In genomic region chr21:45909238-45909785, GRCh38 we compare ENCODE assay signal across 16 cellular contexts.
DNase-seq lines count a peak whose midpoint lies in the region; ATAC-seq and TF ChIP-seq lines count a peak whose summit lies in the region.
"Had no signal": no experiment of that assay in that cellular context is flagged by ENCODE, and none has a peak within 500 bp of the region (broad histone marks: within the 10 kb centered on the region; RNA-seq: fewer than 3 reads in every experiment).

No MANE protein-coding gene starts in this region.

- no peak overlapping the region for H4K8ac ChIP-seq in IMR-90 (ENCODE audit: low read depth in 2 of 2, low read length in 2 of 2)

- H2AK9ac ChIP-seq in IMR-90 (replicated peaks; ENCODE audit: low read depth, low read length, poor library complexity), result no peak overlapping the region

- H2BK20ac ChIP-seq in IMR-90 (ENCODE audit: low read depth, low read length), result no peak overlapping the region

- no peak for TF ChIP-seq POLR2A in IMR-90 (IDR thresholded peaks at IDR 0.05; ENCODE audit: low read depth, low read length)

- no peak overlapping the region for H3K9ac ChIP-seq in IMR-90 (ENCODE audit: low read depth, low read length)

- DNase-seq in IMR-90 (no peak), Panc1 (ENCODE audit: low read depth, low spot score) (no peak), psoas muscle (peak; percentile 1 to 32), NCI-H226 (no peak), GDM1 (lab: John Stamatoyannopoulos, UW) (no peak)
- no peak for DNase-seq in central memory CD8-positive, alpha-beta T cell (ENCODE audit: low spot score in 2 of 2)
- DNase-seq: CD8-positive, alpha-beta T cell; COR-L47; DMS153; DMS79 treated with DMSO at 0.1 percent for 48 hours; EL; HFFc6 had no signal

- H3K36me3 ChIP-seq in IMR-90 (ENCODE audit: control insufficient read depth, insufficient read depth, low read length) (peaks cover 2% of the 10 kb centered on the region; the same call in 1 of the 2 replicates), Panc1 (ENCODE audit: control insufficient read depth, insufficient read depth, low read length) (no peaks in the 10 kb centered on the region), psoas muscle (ENCODE audit: insufficient read depth in 1 of 2, low read depth in 1 of 2) (no peaks in the 10 kb centered on the region)
- H3K36me3 ChIP-seq: HAP-1 had no signal

- H3K18ac ChIP-seq in IMR-90 (ENCODE audit: low read depth, low read length), result no peak overlapping the region

- in situ Hi-C loops in IMR-90 (cut with MboI; ENCODE audit: low sequenced_read_pairs), result no loop called here
- in situ Hi-C loops in Panc1 (cut with HindIII; ENCODE audit: low pct_unique_long_range_greater_than_20kb, low sequenced_read_pairs), result no loop called here

- H2AFZ ChIP-seq in IMR-90 (replicated peaks; ENCODE audit: low read length, poor library complexity), result peak overlapping the region; percentile 63

- H2BK5ac ChIP-seq in IMR-90 (ENCODE audit: low read depth, low read length, poor library complexity, severe bottlenecking), result no peak overlapping the region

- no TSS peak for BruUV-seq in IMR-90 (replicated peaks; lab: Mats Ljungman, UMichigan)
- no TSS peak for BruUV-seq in Panc1 (replicated peaks; lab: Mats Ljungman, UMichigan)

- no peaks in the 10 kb centered on the region for H3K9me1 ChIP-seq in IMR-90 (ENCODE audit: insufficient read depth, low read length)

- CTCF ChIA-PET in IMR-90 (lab: Yijun Ruan, JAX), result no interaction called here
- CTCF ChIA-PET in Panc1 (lab: Charles Lee), result no interaction called here

- no peak overlapping the region for H3K23ac ChIP-seq in IMR-90 (ENCODE audit: low read depth, low read length)

- no peaks in the 10 kb centered on the region for H4K20me1 ChIP-seq in IMR-90 (ENCODE audit: insufficient read depth, low read length)

- no peak overlapping the region for H2BK15ac ChIP-seq in IMR-90 (ENCODE audit: low read depth, low read length)

- H3K4me3 Mint-ChIP-seq in central memory CD8-positive, alpha-beta T cell, result no peak overlapping the region
- H3K4me3 Mint-ChIP-seq: CD14-positive monocyte; CD8-positive, alpha-beta T cell; HFFc6 had no signal

- TF ChIP-seq CTCF in IMR-90 (conservative IDR thresholded peaks at IDR 0.05; ENCODE audit: low read depth, low read length) (no peak), Panc1 (IDR thresholded peaks at IDR 0.05) (no peak), psoas muscle (IDR thresholded peaks at IDR 0.05) (no peak)

- H4K5ac ChIP-seq in IMR-90 (ENCODE audit: low read depth, low read length), result no peak overlapping the region

- TF ChIP-seq RAD21 in IMR-90 (IDR thresholded peaks at IDR 0.05; ENCODE audit: low read length), result no peak

- peaks cover 17% of the 10 kb centered on the region for H3K27me3 Mint-ChIP-seq in central memory CD8-positive, alpha-beta T cell

- POLR2A ChIA-PET in IMR-90 (lab: Charles Lee; ENCODE audit: unreplicated experiment) (no interaction called here), Panc1 (lab: Charles Lee) (no interaction called here)

- no peaks in the 10 kb centered on the region for H3K4me1 Mint-ChIP-seq in central memory CD8-positive, alpha-beta T cell
- H3K4me1 Mint-ChIP-seq: CD14-positive monocyte had no signal

- no peak overlapping the region for H3K4me2 ChIP-seq in IMR-90 (ENCODE audit: low read depth, low read length)
- H3K4me2 ChIP-seq: A549 had no signal

- no peak for ATAC-seq in IMR-90 (ENCODE audit: low read depth)
- ATAC-seq in Panc1, result 0 out of 2 replicates have a peak, but pooled peaks have one; percentile 39
- no peak for ATAC-seq in central memory CD8-positive, alpha-beta T cell (replicated peaks; ENCODE audit: extremely low read depth, poor library complexity, severe bottlenecking)
- ATAC-seq in psoas muscle, result no peak
- no peak for ATAC-seq in GM19351 (IDR thresholded peaks at IDR 0.05; ENCODE audit: unreplicated experiment)
- ATAC-seq: A549; CD8-positive, alpha-beta T cell had no signal

- dilution Hi-C loops in IMR-90 (cut with HindIII; ENCODE audit: low sequenced_read_pairs, unreplicated experiment), result no loop called here

- WGBS in IMR-90 (ENCODE audit: extremely low coverage in 2 of 2, insufficient read length in 1 of 2), 2 experiments, result 97% methylated on average over 5 of the region's 14 CpGs; no CpG with 5 or more reads in 1 of the 2 experiments
- 74 to 77% (median 76%) methylated on average over 13 to 14 of the region's 14 CpGs for WGBS in psoas muscle, 3 donors

- H3K27ac ChIP-seq in IMR-90 (ENCODE audit: insufficient read depth, low read length) (no peak overlapping the region), Panc1 (ENCODE audit: low read length) (no peak overlapping the region), psoas muscle (no peak overlapping the region)
- H3K27ac ChIP-seq: A549 had no signal

- no peak overlapping the region for H3K56ac ChIP-seq in IMR-90 (ENCODE audit: extremely low read depth, insufficient read depth, low read length)

- H3K27me3 ChIP-seq in IMR-90 (ENCODE audit: control insufficient read depth, insufficient read depth, low read length) (peaks cover 2% of the 10 kb centered on the region; the same call in 1 of the 2 replicates), Panc1 (ENCODE audit: control insufficient read depth, insufficient read depth, low read length) (no peaks in the 10 kb centered on the region), psoas muscle (ENCODE audit: insufficient read depth in 3 of 3, low read length in 2 of 3) (peaks cover 0 to 4% (median 2%) of the 10 kb centered on the region in 3 donors)

- H4K91ac ChIP-seq in IMR-90 (ENCODE audit: insufficient read depth, low read depth, low read length), result no peak overlapping the region

- H3K36me3 Mint-ChIP-seq in central memory CD8-positive, alpha-beta T cell (ENCODE audit: insufficient read depth), result no peaks in the 10 kb centered on the region
- H3K36me3 Mint-ChIP-seq: CD14-positive monocyte; CD8-positive, alpha-beta T cell had no signal

- H3K9me3 ChIP-seq in IMR-90 (ENCODE audit: control insufficient read depth, insufficient read depth, low read length) (no peaks in the 10 kb centered on the region), Panc1 (ENCODE audit: control insufficient read depth, insufficient read depth, low read depth, low read length) (no peaks in the 10 kb centered on the region), psoas muscle (no peaks in the 10 kb centered on the region)
- H3K9me3 ChIP-seq: A549, HAP-1 had no signal

- H3K4me1 ChIP-seq in IMR-90 (ENCODE audit: control insufficient read depth, insufficient read depth, low read length) (no peaks in the 10 kb centered on the region), Panc1 (ENCODE audit: control insufficient read depth, insufficient read depth, low read length) (no peaks in the 10 kb centered on the region), psoas muscle (no peaks in the 10 kb centered on the region)
- H3K4me1 ChIP-seq: A549, HAP-1 had no signal

- H3K27ac Mint-ChIP-seq in central memory CD8-positive, alpha-beta T cell (ENCODE audit: low read depth), result peak overlapping the region; percentile 29
- H3K27ac Mint-ChIP-seq: CD8-positive, alpha-beta T cell; HFFc6 had no signal

- no peak overlapping the region for H3K4me3 ChIP-seq in IMR-90 (ENCODE audit: insufficient read depth, low read depth, low read length)
- H3K4me3 ChIP-seq in Panc1 (ENCODE audit: low read depth in 2 of 2, low read length in 2 of 2), result no peak overlapping the region
- H3K4me3 ChIP-seq in psoas muscle, result no peak overlapping the region
- H3K4me3 ChIP-seq: A549, HAP-1 had no signal

- H3K9me3 Mint-ChIP-seq in central memory CD8-positive, alpha-beta T cell, result no peaks in the 10 kb centered on the region
- H3K9me3 Mint-ChIP-seq: CD8-positive, alpha-beta T cell; HFFc6 had no signal

- H2BK120ac ChIP-seq in IMR-90 (ENCODE audit: low read depth, low read length), result no peak overlapping the region

- H3K79me1 ChIP-seq in IMR-90 (ENCODE audit: low read depth in 1 of 2, low read length in 2 of 2), result no peaks in the 10 kb centered on the region

- intact Hi-C loops in IMR-90 (cut with micrococcal nuclease), result no loop called here
- intact Hi-C loops in Panc1 (cut with micrococcal nuclease; ENCODE audit: unreplicated experiment), result no loop called here
- intact Hi-C loops in psoas muscle (cut with DNase I), result no loop called here

- H2AK5ac ChIP-seq in IMR-90 (ENCODE audit: low read depth, low read length), result 0 out of 2 replicates have a peak overlapping the region, but pooled peaks have one; percentile 37

- H3K4ac ChIP-seq in IMR-90 (ENCODE audit: low read depth, low read length), result no peak overlapping the region

- no peak overlapping the region for H3K14ac ChIP-seq in IMR-90 (replicated peaks; ENCODE audit: low read depth, low read length)

TF ChIP-seq in IMR-90, 13 proteins besides CTCF, POLR2A, EP300 and RAD21:
- no peak for TF ChIP-seq SMC3 (IDR thresholded peaks at IDR 0.05; ENCODE audit: low read depth, low read length)
- no peak for TF ChIP-seq MXI1 (IDR thresholded peaks at IDR 0.05; ENCODE audit: borderline replicate concordance, low read depth, low read length)
- no peak for TF ChIP-seq MAZ (IDR thresholded peaks at IDR 0.05; ENCODE audit: borderline replicate concordance, low read depth, low read length)
- TF ChIP-seq ELK1 (IDR thresholded peaks at IDR 0.05; ENCODE audit: borderline replicate concordance, low read depth, low read length), result no peak

Comparison
In these comparisons a context has a peak if more than half of its experiments do, and no peak if none do; other contexts are left out.
1. DNase-seq: peak in psoas muscle (2 of 2); none in IMR-90 (single experiment), Panc1 (single experiment), central memory CD8-positive, alpha-beta T cell (0 of 2), NCI-H226 (single experiment) and GDM1 (single experiment).